ENCODE assay signal across 21 cellular contexts in the genomic region with DNA sequence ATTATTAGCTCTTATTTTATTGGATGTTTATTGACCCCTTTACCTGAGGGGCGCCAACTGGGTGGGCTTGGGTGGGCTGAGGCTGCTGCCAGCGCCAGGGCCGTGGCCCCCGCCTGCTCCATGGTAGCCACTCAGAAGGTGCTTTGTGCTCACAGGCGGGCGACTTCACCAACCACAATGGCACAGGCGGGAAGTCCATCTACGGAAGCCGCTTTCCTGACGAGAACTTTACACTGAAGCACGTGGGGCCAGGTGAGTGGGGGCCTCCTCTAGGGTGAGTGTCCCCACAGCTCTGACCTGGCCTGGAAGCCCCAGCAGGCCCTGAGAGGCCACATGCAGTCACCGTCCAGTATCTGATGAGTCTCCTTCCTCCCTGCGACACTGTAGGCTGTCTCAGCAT. TPM values are rescaled to one million over a fixed set of nuclear protein-coding genes. Genes with fewer than 3 reads are reported as not detected.
DNase-seq lines count a peak whose midpoint lies in the region; ATAC-seq and TF ChIP-seq lines count a peak whose summit lies in the region.
"Had no signal": no experiment of that assay in that cellular context is flagged by ENCODE, and none has a peak within 500 bp of the region (broad histone marks: within the 10 kb centered on the region; RNA-seq: fewer than 3 reads in every experiment).

No MANE protein-coding gene starts in this region.

- H3K27ac Mint-ChIP-seq in activated CD4-positive, alpha-beta T cell treated with anti-CD3 and anti-CD28 coated beads, Interleukin-2, amount 10 ng/mL, durations not matched to agents 24 days and 14 days: no peak overlapping the region
- H3K27ac Mint-ChIP-seq in activated CD4-positive, alpha-beta T cell treated with anti-CD3 and anti-CD28 coated beads, Interleukin-2, amount 10 ng/mL, durations not matched to agents 7 days and 5 days: no peak overlapping the region
- H3K27ac Mint-ChIP-seq in osteocyte (ENCODE audit: unreplicated experiment): no peak overlapping the region

- CTCF ChIA-PET in activated CD4-positive, alpha-beta T cell treated with anti-CD3 and anti-CD28 coated beads, Interleukin-2, amount 10 ng/mL, durations not matched to agents 7 days and 5 days (lab: Charles Lee): interaction anchor here (1.5 kb wide), 1 partner anchor 36 kb away, joined by 4 read pairs; no protein-coding TSS in a partner anchor

- intact Hi-C loops in activated CD4-positive, alpha-beta T cell treated with anti-CD3 and anti-CD28 coated beads, Interleukin-2, amount 10 ng/mL, durations not matched to agents 24 days and 14 days (cut with micrococcal nuclease): no loop called here

- peak; percentile 57 for DNase-seq in activated CD4-positive, alpha-beta T cell treated with anti-CD3 and anti-CD28 coated beads, Interleukin-2, amount 10 ng/mL, durations not matched to agents 24 days and 14 days
- no peak for DNase-seq in activated CD4-positive, alpha-beta T cell treated with anti-CD3 and anti-CD28 coated beads, Interleukin-2, amount 10 ng/mL, durations not matched to agents 7 days and 5 days
- DNase-seq in H7 (peak; percentile 19), islet precursor cell (peak; percentile 28), osteocyte (ENCODE audit: extremely low spot score, unreplicated experiment) (peak; percentile 72), iPS-NIHi11 (ENCODE audit: low spot score) (no peak)
- DNase-seq: ACHN; Caco-2; CD4-positive, alpha-beta memory T cell; DMS 273 treated with DMSO at 0.1 percent for 48 hours; DMS79 treated with DMSO at 0.1 percent for 48 hours; KBM-7; NCI-H1092 treated with DMSO at 0.1 percent for 48 hours; NCI-H1436 treated with DMSO at 0.1 percent for 48 hours; NCI-H1930; NK-92 treated with Interleukin-12 subunit alpha and Interleukin-12 subunit beta, amount 100 ng/mL, for 24 hours; SHP77 treated with DMSO at 0.1 percent for 48 hours had no signal

- ATAC-seq in GM18909 (IDR thresholded peaks at IDR 0.05; ENCODE audit: poor library complexity, unreplicated experiment): no peak
- no peak for ATAC-seq in GM19397 (IDR thresholded peaks at IDR 0.05; ENCODE audit: unreplicated experiment)

- peaks cover 46% of the 10 kb centered on the region for H3K36me3 ChIP-seq in H7 (replicated peaks; ENCODE audit: control insufficient read depth, insufficient read depth, low read length)

- no peak for TF ChIP-seq CTCF in osteocyte (IDR thresholded peaks at IDR 0.05)

- H3K4me3 Mint-ChIP-seq in activated CD4-positive, alpha-beta T cell treated with anti-CD3 and anti-CD28 coated beads, Interleukin-2, amount 10 ng/mL, durations not matched to agents 24 days and 14 days: no peak overlapping the region
- H3K4me3 Mint-ChIP-seq in activated CD4-positive, alpha-beta T cell treated with anti-CD3 and anti-CD28 coated beads, Interleukin-2, amount 10 ng/mL, durations not matched to agents 7 days and 5 days: no peak overlapping the region
- no peak overlapping the region for H3K4me3 Mint-ChIP-seq in osteocyte (ENCODE audit: unreplicated experiment)
- H3K4me3 Mint-ChIP-seq: CD4-positive, alpha-beta memory T cell had no signal

- H3K27me3 Mint-ChIP-seq in activated CD4-positive, alpha-beta T cell treated with anti-CD3 and anti-CD28 coated beads, Interleukin-2, amount 10 ng/mL, durations not matched to agents 24 days and 14 days: no peaks in the 10 kb centered on the region
- no peaks in the 10 kb centered on the region for H3K27me3 Mint-ChIP-seq in activated CD4-positive, alpha-beta T cell treated with anti-CD3 and anti-CD28 coated beads, Interleukin-2, amount 10 ng/mL, durations not matched to agents 7 days and 5 days
- no peaks in the 10 kb centered on the region for H3K27me3 Mint-ChIP-seq in osteocyte (ENCODE audit: unreplicated experiment)
- H3K27me3 Mint-ChIP-seq: CD4-positive, alpha-beta memory T cell had no signal

- H3K4me3 ChIP-seq in H7 (ENCODE audit: insufficient read depth, low read depth, low read length): no peak overlapping the region
- H3K4me3 ChIP-seq: BLaER1, SK-N-MC had no signal

- peaks cover 52% of the 10 kb centered on the region for H3K4me1 Mint-ChIP-seq in activated CD4-positive, alpha-beta T cell treated with anti-CD3 and anti-CD28 coated beads, Interleukin-2, amount 10 ng/mL, durations not matched to agents 24 days and 14 days
- peaks cover 42% of the 10 kb centered on the region for H3K4me1 Mint-ChIP-seq in activated CD4-positive, alpha-beta T cell treated with anti-CD3 and anti-CD28 coated beads, Interleukin-2, amount 10 ng/mL, durations not matched to agents 7 days and 5 days
- H3K4me1 Mint-ChIP-seq in osteocyte (ENCODE audit: unreplicated experiment): peaks cover 17% of the 10 kb centered on the region

- H3K9me3 Mint-ChIP-seq in activated CD4-positive, alpha-beta T cell treated with anti-CD3 and anti-CD28 coated beads, Interleukin-2, amount 10 ng/mL, durations not matched to agents 24 days and 14 days: no peaks in the 10 kb centered on the region
- no peaks in the 10 kb centered on the region for H3K9me3 Mint-ChIP-seq in activated CD4-positive, alpha-beta T cell treated with anti-CD3 and anti-CD28 coated beads, Interleukin-2, amount 10 ng/mL, durations not matched to agents 7 days and 5 days
- H3K9me3 Mint-ChIP-seq in osteocyte (ENCODE audit: unreplicated experiment): no peaks in the 10 kb centered on the region
- H3K9me3 Mint-ChIP-seq: CD4-positive, alpha-beta memory T cell had no signal

- POLR2A ChIA-PET in activated CD4-positive, alpha-beta T cell treated with anti-CD3 and anti-CD28 coated beads, Interleukin-2, amount 10 ng/mL, durations not matched to agents 7 days and 5 days (lab: Charles Lee): no interaction called here

- peaks cover 76% of the 10 kb centered on the region for H3K36me3 Mint-ChIP-seq in activated CD4-positive, alpha-beta T cell treated with anti-CD3 and anti-CD28 coated beads, Interleukin-2, amount 10 ng/mL, durations not matched to agents 24 days and 14 days (ENCODE audit: low read depth)
- peaks cover 69% of the 10 kb centered on the region for H3K36me3 Mint-ChIP-seq in activated CD4-positive, alpha-beta T cell treated with anti-CD3 and anti-CD28 coated beads, Interleukin-2, amount 10 ng/mL, durations not matched to agents 7 days and 5 days (ENCODE audit: low read depth)
- H3K36me3 Mint-ChIP-seq in osteocyte (ENCODE audit: unreplicated experiment): peaks cover 41% of the 10 kb centered on the region

- H3K27me3 ChIP-seq in H7 (ENCODE audit: control insufficient read depth, insufficient read depth, low read length): no peaks in the 10 kb centered on the region
- H3K27me3 ChIP-seq: BLaER1 had no signal

RNA-seq across cellular contexts. Expression of gene PPIF, which starts 4.1 kb away (rescaled TPM):
- total RNA-seq in activated CD4-positive, alpha-beta T cell treated with anti-CD3 and anti-CD28 coated beads, Interleukin-2, amount 10 ng/mL, durations not matched to agents 24 days and 14 days: 157 and 161 TPM in 2 replicates
- 10 to 100 TPM; 53.7 to 56.7 TPM for total RNA-seq in activated CD4-positive, alpha-beta T cell treated with anti-CD3 and anti-CD28 coated beads, Interleukin-2, amount 10 ng/mL, durations not matched to agents 7 days and 5 days
- 78.6 and 87.5 TPM in 2 replicates for total RNA-seq in H7 (2014; rRNA removed; shearing (Covaris generic))
- total RNA-seq in osteocyte: 17.0 and 20.7 TPM in 2 replicates

Comparison
In these comparisons a context has a peak if more than half of its experiments do, and no peak if none do; other contexts are left out.
1. DNase-seq: peak in activated CD4-positive, alpha-beta T cell treated with anti-CD3 and anti-CD28 coated beads, Interleukin-2, amount 10 ng/mL, durations not matched to agents 24 days and 14 days (single experiment), H7 (single experiment), islet precursor cell (single experiment) and osteocyte (single experiment); none in activated CD4-positive, alpha-beta T cell treated with anti-CD3 and anti-CD28 coated beads, Interleukin-2, amount 10 ng/mL, durations not matched to agents 7 days and 5 days (single experiment) and iPS-NIHi11 (single experiment).